Comparison of ENCODE assay signal across 2 cellular contexts in the genomic region with DNA sequence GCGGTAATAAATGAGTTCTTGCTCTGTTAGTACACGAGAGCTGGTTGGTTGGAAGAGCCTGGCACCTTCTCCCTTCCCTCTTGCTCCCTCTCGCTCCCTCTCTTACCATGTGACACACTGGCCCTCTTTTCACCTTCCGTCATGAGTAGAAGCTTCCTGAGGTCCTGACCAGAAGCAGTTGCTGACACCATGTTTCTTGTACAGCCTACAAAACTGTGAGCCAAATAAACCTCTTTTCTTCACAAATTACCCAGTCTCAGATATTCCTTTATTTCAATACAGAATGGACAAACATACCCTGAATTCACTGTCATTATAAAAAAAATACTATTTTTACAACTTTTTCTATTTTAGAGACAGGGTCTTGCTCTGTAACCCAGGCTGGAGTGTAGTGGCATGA.
TF ChIP-seq lines count a peak whose summit lies in the region.

No MANE protein-coding gene starts in this region.

TF ChIP-seq in K562, 482 proteins besides CTCF, POLR2A, EP300 and RAD21 (continued from another document):
- TF ChIP-seq ZNF766 (CRISPR knock-in tag; conservative IDR thresholded peaks at IDR 0.05) (peak; percentile 83), ZNF696 (CRISPR knock-in tag; conservative IDR thresholded peaks at IDR 0.05) (no peak), CBX5 (IDR thresholded peaks at IDR 0.05; ENCODE audit: borderline replicate concordance, low read depth) (no peak), ZNF197 (CRISPR knock-in tag; IDR thresholded peaks at IDR 0.05; ENCODE audit: low read depth) (no peak), ZNF316 (IDR thresholded peaks at IDR 0.05) (peak; percentile 59), NBN (IDR thresholded peaks at IDR 0.05; ENCODE audit: low read depth) (no peak), KDM1A (IDR thresholded peaks at IDR 0.05) (no peak), BRD4 (IDR thresholded peaks at IDR 0.05) (no peak), ZFPM2 (CRISPR knock-in tag; IDR thresholded peaks at IDR 0.05) (no peak), TRIM24 (IDR thresholded peaks at IDR 0.05) (peak in 1 of 2 experiments; percentile 31; a peak in 1 of 4 replicates), PHTF2 (CRISPR knock-in tag; IDR thresholded peaks at IDR 0.05) (no peak)
- TF ChIP-seq, protein P1, sequence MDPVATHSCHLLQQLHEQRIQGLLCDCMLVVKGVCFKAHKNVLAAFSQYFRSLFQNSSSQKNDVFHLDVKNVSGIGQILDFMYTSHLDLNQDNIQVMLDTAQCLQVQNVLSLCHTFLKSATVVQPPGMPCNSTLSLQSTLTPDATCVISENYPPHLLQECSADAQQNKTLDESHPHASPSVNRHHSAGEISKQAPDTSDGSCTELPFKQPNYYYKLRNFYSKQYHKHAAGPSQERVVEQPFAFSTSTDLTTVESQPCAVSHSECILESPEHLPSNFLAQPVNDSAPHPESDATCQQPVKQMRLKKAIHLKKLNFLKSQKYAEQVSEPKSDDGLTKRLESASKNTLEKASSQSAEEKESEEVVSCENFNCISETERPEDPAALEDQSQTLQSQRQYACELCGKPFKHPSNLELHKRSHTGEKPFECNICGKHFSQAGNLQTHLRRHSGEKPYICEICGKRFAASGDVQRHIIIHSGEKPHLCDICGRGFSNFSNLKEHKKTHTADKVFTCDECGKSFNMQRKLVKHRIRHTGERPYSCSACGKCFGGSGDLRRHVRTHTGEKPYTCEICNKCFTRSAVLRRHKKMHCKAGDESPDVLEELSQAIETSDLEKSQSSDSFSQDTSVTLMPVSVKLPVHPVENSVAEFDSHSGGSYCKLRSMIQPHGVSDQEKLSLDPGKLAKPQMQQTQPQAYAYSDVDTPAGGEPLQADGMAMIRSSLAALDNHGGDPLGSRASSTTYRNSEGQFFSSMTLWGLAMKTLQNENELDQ (CRISPR knock-in tag; IDR thresholded peaks at IDR 0.05; ENCODE audit: borderline replicate concordance) = no peak
- TF ChIP-seq, protein P2, sequence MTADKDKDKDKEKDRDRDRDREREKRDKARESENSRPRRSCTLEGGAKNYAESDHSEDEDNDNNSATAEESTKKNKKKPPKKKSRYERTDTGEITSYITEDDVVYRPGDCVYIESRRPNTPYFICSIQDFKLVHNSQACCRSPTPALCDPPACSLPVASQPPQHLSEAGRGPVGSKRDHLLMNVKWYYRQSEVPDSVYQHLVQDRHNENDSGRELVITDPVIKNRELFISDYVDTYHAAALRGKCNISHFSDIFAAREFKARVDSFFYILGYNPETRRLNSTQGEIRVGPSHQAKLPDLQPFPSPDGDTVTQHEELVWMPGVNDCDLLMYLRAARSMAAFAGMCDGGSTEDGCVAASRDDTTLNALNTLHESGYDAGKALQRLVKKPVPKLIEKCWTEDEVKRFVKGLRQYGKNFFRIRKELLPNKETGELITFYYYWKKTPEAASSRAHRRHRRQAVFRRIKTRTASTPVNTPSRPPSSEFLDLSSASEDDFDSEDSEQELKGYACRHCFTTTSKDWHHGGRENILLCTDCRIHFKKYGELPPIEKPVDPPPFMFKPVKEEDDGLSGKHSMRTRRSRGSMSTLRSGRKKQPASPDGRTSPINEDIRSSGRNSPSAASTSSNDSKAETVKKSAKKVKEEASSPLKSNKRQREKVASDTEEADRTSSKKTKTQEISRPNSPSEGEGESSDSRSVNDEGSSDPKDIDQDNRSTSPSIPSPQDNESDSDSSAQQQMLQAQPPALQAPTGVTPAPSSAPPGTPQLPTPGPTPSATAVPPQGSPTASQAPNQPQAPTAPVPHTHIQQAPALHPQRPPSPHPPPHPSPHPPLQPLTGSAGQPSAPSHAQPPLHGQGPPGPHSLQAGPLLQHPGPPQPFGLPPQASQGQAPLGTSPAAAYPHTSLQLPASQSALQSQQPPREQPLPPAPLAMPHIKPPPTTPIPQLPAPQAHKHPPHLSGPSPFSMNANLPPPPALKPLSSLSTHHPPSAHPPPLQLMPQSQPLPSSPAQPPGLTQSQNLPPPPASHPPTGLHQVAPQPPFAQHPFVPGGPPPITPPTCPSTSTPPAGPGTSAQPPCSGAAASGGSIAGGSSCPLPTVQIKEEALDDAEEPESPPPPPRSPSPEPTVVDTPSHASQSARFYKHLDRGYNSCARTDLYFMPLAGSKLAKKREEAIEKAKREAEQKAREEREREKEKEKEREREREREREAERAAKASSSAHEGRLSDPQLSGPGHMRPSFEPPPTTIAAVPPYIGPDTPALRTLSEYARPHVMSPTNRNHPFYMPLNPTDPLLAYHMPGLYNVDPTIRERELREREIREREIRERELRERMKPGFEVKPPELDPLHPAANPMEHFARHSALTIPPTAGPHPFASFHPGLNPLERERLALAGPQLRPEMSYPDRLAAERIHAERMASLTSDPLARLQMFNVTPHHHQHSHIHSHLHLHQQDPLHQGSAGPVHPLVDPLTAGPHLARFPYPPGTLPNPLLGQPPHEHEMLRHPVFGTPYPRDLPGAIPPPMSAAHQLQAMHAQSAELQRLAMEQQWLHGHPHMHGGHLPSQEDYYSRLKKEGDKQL (CRISPR knock-in tag; IDR thresholded peaks at IDR 0.05; ENCODE audit: borderline replicate concordance) = no peak
- TF ChIP-seq, protein P3, sequence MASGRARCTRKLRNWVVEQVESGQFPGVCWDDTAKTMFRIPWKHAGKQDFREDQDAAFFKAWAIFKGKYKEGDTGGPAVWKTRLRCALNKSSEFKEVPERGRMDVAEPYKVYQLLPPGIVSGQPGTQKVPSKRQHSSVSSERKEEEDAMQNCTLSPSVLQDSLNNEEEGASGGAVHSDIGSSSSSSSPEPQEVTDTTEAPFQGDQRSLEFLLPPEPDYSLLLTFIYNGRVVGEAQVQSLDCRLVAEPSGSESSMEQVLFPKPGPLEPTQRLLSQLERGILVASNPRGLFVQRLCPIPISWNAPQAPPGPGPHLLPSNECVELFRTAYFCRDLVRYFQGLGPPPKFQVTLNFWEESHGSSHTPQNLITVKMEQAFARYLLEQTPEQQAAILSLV (tag; IDR thresholded peaks at IDR 0.05) = no peak
- TF ChIP-seq, protein P4, sequence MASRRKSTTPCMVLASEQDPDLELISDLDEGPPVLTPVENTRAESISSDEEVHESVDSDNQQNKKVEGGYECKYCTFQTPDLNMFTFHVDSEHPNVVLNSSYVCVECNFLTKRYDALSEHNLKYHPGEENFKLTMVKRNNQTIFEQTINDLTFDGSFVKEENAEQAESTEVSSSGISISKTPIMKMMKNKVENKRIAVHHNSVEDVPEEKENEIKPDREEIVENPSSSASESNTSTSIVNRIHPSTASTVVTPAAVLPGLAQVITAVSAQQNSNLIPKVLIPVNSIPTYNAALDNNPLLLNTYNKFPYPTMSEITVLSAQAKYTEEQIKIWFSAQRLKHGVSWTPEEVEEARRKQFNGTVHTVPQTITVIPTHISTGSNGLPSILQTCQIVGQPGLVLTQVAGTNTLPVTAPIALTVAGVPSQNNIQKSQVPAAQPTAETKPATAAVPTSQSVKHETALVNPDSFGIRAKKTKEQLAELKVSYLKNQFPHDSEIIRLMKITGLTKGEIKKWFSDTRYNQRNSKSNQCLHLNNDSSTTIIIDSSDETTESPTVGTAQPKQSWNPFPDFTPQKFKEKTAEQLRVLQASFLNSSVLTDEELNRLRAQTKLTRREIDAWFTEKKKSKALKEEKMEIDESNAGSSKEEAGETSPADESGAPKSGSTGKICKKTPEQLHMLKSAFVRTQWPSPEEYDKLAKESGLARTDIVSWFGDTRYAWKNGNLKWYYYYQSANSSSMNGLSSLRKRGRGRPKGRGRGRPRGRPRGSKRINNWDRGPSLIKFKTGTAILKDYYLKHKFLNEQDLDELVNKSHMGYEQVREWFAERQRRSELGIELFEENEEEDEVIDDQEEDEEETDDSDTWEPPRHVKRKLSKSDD (conservative IDR thresholded peaks at IDR 0.05; ENCODE audit: low read length) = no peak

TF ChIP-seq in endothelial cell of umbilical vein, 7 proteins besides CTCF, POLR2A, EP300 and RAD21:
- TF ChIP-seq, protein P5, sequence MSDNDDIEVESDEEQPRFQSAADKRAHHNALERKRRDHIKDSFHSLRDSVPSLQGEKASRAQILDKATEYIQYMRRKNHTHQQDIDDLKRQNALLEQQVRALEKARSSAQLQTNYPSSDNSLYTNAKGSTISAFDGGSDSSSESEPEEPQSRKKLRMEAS (IDR thresholded peaks at IDR 0.05; ENCODE audit: insufficient read depth, insufficient read length) = no peak
- TF ChIP-seq GATA2 (IDR thresholded peaks at IDR 0.05; ENCODE audit: insufficient read depth, insufficient read length, low read depth, low read length) (no peak), MYC (IDR thresholded peaks at IDR 0.05; ENCODE audit: low read depth, low read length) (no peak), JUN (IDR thresholded peaks at IDR 0.05; ENCODE audit: borderline replicate concordance, insufficient read depth, insufficient read length, low read depth) (no peak), FOS (IDR thresholded peaks at IDR 0.05; ENCODE audit: borderline replicate concordance, insufficient read depth, low read length) (no peak), EZH2 (IDR thresholded peaks at IDR 0.05; ENCODE audit: borderline replicate concordance, low read depth, low read length, severe bottlenecking) (no peak), POLR2AphosphoS5 (IDR thresholded peaks at IDR 0.05; ENCODE audit: insufficient read depth, low read depth, low read length) (no peak)
